ENCODE assay signal across 8 cellular contexts in genomic region chr4:3041192-3042142, GRCh38. TPM values are rescaled to one million over a fixed set of nuclear protein-coding genes. Genes with fewer than 3 reads are reported as not detected.
A peak's percentile ranks its signal among the peaks of the same experiment; 100 is the strongest.
DNase-seq lines count a peak whose midpoint lies in the region; ATAC-seq, FAIRE-seq and TF ChIP-seq lines count a peak whose summit lies in the region.

No MANE protein-coding gene starts in this region.

- H2BK5ac ChIP-seq in neuronal stem cell (ENCODE audit: low read length): peak overlapping the region; percentile 35

- no peak overlapping the region for H3K4me2 ChIP-seq in neuronal stem cell (ENCODE audit: insufficient read depth, low read length, poor library complexity, severe bottlenecking)

- H2BK15ac ChIP-seq in neuronal stem cell (ENCODE audit: low read length): no peak overlapping the region

- 31% methylated on average over 41 of the region's 57 CpGs for WGBS in esophagus muscularis mucosa
- no CpG with 5 or more reads among the region's 57 CpGs for WGBS in neuronal stem cell (ENCODE audit: extremely low coverage in 2 of 2, insufficient read length in 2 of 2, insufficient replicate concordance in 1 of 2), 2 donors

- H3K4ac ChIP-seq in neuronal stem cell (ENCODE audit: low read length): peak overlapping the region; percentile 13

- no peak overlapping the region for H4K91ac ChIP-seq in neuronal stem cell (ENCODE audit: low read depth, low read length, poor library complexity)

- H3K27me3 ChIP-seq in MG63: no peaks in the 10 kb centered on the region
- H3K27me3 ChIP-seq in esophagus muscularis mucosa: peaks cover 0 to 17% (median 0%) of the 10 kb centered on the region in 4 donors
- H3K27me3 ChIP-seq in neuronal stem cell (ENCODE audit: control insufficient read depth in 3 of 3, insufficient read depth in 3 of 3, low read depth in 1 of 3, low read length in 3 of 3): peaks cover 0 to 14% (median 11%) of the 10 kb centered on the region in 3 experiments

- H3K27ac ChIP-seq in esophagus muscularis mucosa (replicated peaks in 1 of 4) (peak overlapping the region; percentile 38 to 71 (median 64)), neuronal stem cell (replicated peaks; ENCODE audit: low read length) (no peak overlapping the region)

- peak overlapping the region; percentile 63 for H3K14ac ChIP-seq in neuronal stem cell (ENCODE audit: low read length)

- no peak overlapping the region for H3K9ac ChIP-seq in neuronal stem cell (ENCODE audit: low read depth, low read length, poor library complexity)

- no peaks in the 10 kb centered on the region for H3K79me1 ChIP-seq in neuronal stem cell (ENCODE audit: low read depth, low read length)

- H3K18ac ChIP-seq in neuronal stem cell (ENCODE audit: low read length): peak overlapping the region; percentile 70

- no peaks in the 10 kb centered on the region for H3K9me3 ChIP-seq in MG63
- no peaks in the 10 kb centered on the region for H3K9me3 ChIP-seq in esophagus muscularis mucosa
- no peaks in the 10 kb centered on the region for H3K9me3 ChIP-seq in neuronal stem cell (replicated peaks in 1 of 2; ENCODE audit: control insufficient read depth in 2 of 2, insufficient read depth in 1 of 2, low read depth in 1 of 2, low read length in 2 of 2)

- no peak for TF ChIP-seq EP300 in esophagus muscularis mucosa (IDR thresholded peaks at IDR 0.05)

- peak overlapping the region; percentile 23 for H4K8ac ChIP-seq in neuronal stem cell (ENCODE audit: low read depth, low read length)

- peak overlapping the region; percentile 60 for H3K23ac ChIP-seq in neuronal stem cell (ENCODE audit: low read depth, low read length, poor library complexity)

- H3K4me1 ChIP-seq in esophagus muscularis mucosa (peaks cover 21 to 46% (median 38%) of the 10 kb centered on the region in 4 donors), neuronal stem cell (ENCODE audit: control insufficient read depth in 2 of 2, insufficient read depth in 1 of 2, low read depth in 1 of 2, low read length in 2 of 2) (no peaks in the 10 kb centered on the region)

- FAIRE-seq in GM12892 (lab: Jason Lieb, UNC): peak; percentile 94

- peak overlapping the region; percentile 40 for H2AK5ac ChIP-seq in neuronal stem cell (ENCODE audit: low read depth, low read length)

- H2BK120ac ChIP-seq in neuronal stem cell (ENCODE audit: low read depth, low read length): no peak overlapping the region

- H3K36me3 ChIP-seq in MG63: no peaks in the 10 kb centered on the region
- no peaks in the 10 kb centered on the region for H3K36me3 ChIP-seq in esophagus muscularis mucosa
- no peaks in the 10 kb centered on the region for H3K36me3 ChIP-seq in neuronal stem cell (replicated peaks in 1 of 2; ENCODE audit: control insufficient read depth in 2 of 2, insufficient read depth in 2 of 2, low read length in 2 of 2)

- TF ChIP-seq POLR2A in GM12892 (IDR thresholded peaks at IDR 0.05; ENCODE audit: low read depth, low read length) (peak; percentile 49; the same call in 1 of the 2 replicates), esophagus muscularis mucosa (IDR thresholded peaks at IDR 0.05; ENCODE audit: low read depth) (no peak)

- no peak overlapping the region for H2BK12ac ChIP-seq in neuronal stem cell (ENCODE audit: low read length)

- ATAC-seq in GM18498 (IDR thresholded peaks at IDR 0.05; ENCODE audit: unreplicated experiment) (no peak), HG02981 (IDR thresholded peaks at IDR 0.05; ENCODE audit: unreplicated experiment) (no peak)

- H2AFZ ChIP-seq in neuronal stem cell (ENCODE audit: low read length): peak overlapping the region; percentile 71

- intact Hi-C loops in esophagus muscularis mucosa (cut with DNase I): no loop called here

- DNase-seq in GM12892 (ENCODE audit: insufficient read length) (peak; percentile 47), MG63 (peak; percentile 57), esophagus muscularis mucosa (ENCODE audit: extremely low spot score) (no peak), neuronal stem cell (ENCODE audit: low spot score) (no peak), SIG-M5 (lab: John Stamatoyannopoulos, UW) (no peak)
- peak; percentile 75 for DNase-seq in activated CD8-positive, alpha-beta memory T cell treated with anti-CD3 and anti-CD28 coated beads for 24 hours

- TF ChIP-seq CTCF in esophagus muscularis mucosa (IDR thresholded peaks at IDR 0.05): no peak

- H3K4me3 ChIP-seq in MG63 (peak overlapping the region; percentile 46), esophagus muscularis mucosa (peak overlapping the region; percentile 46 to 59 (median 52)), neuronal stem cell (ENCODE audit: low read length in 2 of 2) (peak overlapping the region in 1 of 2 donors; percentile 23)

RNA-seq across cellular contexts. Expression of gene HTT-AS, which starts 32.9 kb away (rescaled TPM):
- not detected for polyA plus RNA-seq in GM12892 (2012; ENCODE audit: missing spikeins)
- total RNA-seq in MG63 (2014; rRNA removed; shearing (Covaris generic); ENCODE audit: low replicate concordance): not detected in 2 replicates
- not detected for total RNA-seq in esophagus muscularis mucosa
- not detected for polyA plus RNA-seq in neuronal stem cell (2013, experiment 1 of 2)
- polyA plus RNA-seq in neuronal stem cell (2013, experiment 2 of 2): not detected

RNA-seq across cellular contexts. Expression of gene HTT, which starts 33.0 kb away (rescaled TPM):
- polyA plus RNA-seq in GM12892 (2012; ENCODE audit: missing spikeins): 65.2 TPM
- 6.4 and 8.1 TPM in 2 replicates for total RNA-seq in MG63 (2014; rRNA removed; shearing (Covaris generic); ENCODE audit: low replicate concordance)
- total RNA-seq in esophagus muscularis mucosa: 10 to 100 TPM; 30.2 to 65.7 (median 49.3) TPM
- polyA plus RNA-seq in neuronal stem cell (2013, experiment 1 of 2): 19.4 TPM
- 20.0 TPM for polyA plus RNA-seq in neuronal stem cell (2013, experiment 2 of 2)

Comparison
In these comparisons a context has a peak if more than half of its experiments do, and no peak if none do; other contexts are left out.
1. DNase-seq: peak in GM12892 (single experiment), MG63 (single experiment) and activated CD8-positive, alpha-beta memory T cell treated with anti-CD3 and anti-CD28 coated beads for 24 hours (single experiment); none in esophagus muscularis mucosa (single experiment), neuronal stem cell (single experiment) and SIG-M5 (single experiment).